21 cellular contexts compared by ENCODE assay signal in the genomic region with DNA sequence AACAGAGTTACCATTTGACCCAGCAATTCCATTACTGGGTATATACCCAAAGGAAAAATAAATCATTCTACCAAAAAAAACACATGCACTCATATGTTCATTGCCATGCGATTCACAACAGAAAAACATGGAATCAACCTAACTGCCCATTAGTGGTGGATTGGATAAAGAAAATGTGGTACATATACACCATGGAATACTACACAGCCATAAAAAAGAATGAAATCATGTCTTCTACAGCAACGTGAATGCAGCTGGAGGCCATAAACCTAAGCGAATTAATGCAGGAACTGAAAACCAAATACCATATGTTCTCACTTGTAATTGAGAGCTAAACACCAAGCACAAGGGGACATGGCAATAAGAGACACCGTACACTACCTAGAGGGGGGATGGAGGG. TPM values are rescaled to one million over a fixed set of nuclear protein-coding genes. Genes with fewer than 3 reads are reported as not detected.
A peak's percentile ranks its signal among the peaks of the same experiment; 100 is the strongest.
DNase-seq lines count a peak whose midpoint lies in the region; ATAC-seq, FAIRE-seq and TF ChIP-seq lines count a peak whose summit lies in the region.
"Had no signal": no experiment of that assay in that cellular context is flagged by ENCODE, and none has a peak within 500 bp of the region (broad histone marks: within the 10 kb centered on the region; RNA-seq: fewer than 3 reads in every experiment).

No MANE protein-coding gene starts in this region.

- POLR2A ChIA-PET in A549 (lab: Yijun Ruan, JAX), result no interaction called here
- POLR2A ChIA-PET in HEK293 (lab: Yijun Ruan, JAX), result interaction anchor here (0.6 kb wide), 1 partner anchor 549 kb away, joined by 3 read pairs; no protein-coding TSS in a partner anchor
- POLR2A ChIA-PET in K562 (lab: Yijun Ruan, JAX), result no interaction called here

- H3K9me3 ChIP-seq in A549 (no peaks in the 10 kb centered on the region), HEK293 (ENCODE audit: control insufficient read depth, insufficient read depth, low read depth, low read length) (no peaks in the 10 kb centered on the region), K562 (replicated peaks; ENCODE audit: control insufficient read depth, insufficient read depth, low read depth, low read length) (no peaks in the 10 kb centered on the region), right lobe of liver (no peaks in the 10 kb centered on the region)
- H3K9me3 ChIP-seq: Caco-2 had no signal

- CTCF ChIA-PET in A549 (lab: Yijun Ruan, JAX) (interaction anchor here (1.3 to 1.8 kb wide), 2 partner anchors 14 to 125 kb away, joined by 3 to 4 read pairs; no protein-coding TSS in a partner anchor), HEK293 (lab: Yijun Ruan, JAX) (no interaction called here), K562 (lab: Yijun Ruan, JAX; ENCODE audit: low intra/inter-chr PET ratio) (no interaction called here)

- TF ChIP-seq POLR2A in A549 (IDR thresholded peaks at IDR 0.05; ENCODE audit: low read length), result no peak
- TF ChIP-seq POLR2A in K562 (conservative IDR thresholded peaks at IDR 0.05), result no peak
- TF ChIP-seq POLR2A in right lobe of liver (IDR thresholded peaks at IDR 0.05), result no peak

- H3K27ac ChIP-seq in A549, result no peak overlapping the region
- H3K27ac ChIP-seq in HEK293 (ENCODE audit: extremely low read depth, low read depth, low read length), result no peak overlapping the region
- no peak overlapping the region for H3K27ac ChIP-seq in K562 (ENCODE audit: extremely low read depth, low read depth, low read length)
- peak overlapping the region in 2 of 3 donors; percentile 55 to 63 for H3K27ac ChIP-seq in right lobe of liver
- H3K27ac ChIP-seq: BLaER1 treated with 17β-estradiol and CSF1 and Interleukin-3, amounts not matched to agents 10 nM and 100 nM; C4-2B had no signal

- no peak overlapping the region for H2AFZ ChIP-seq in K562 (ENCODE audit: low read depth, low read length)

- H4K20me1 ChIP-seq in K562 (replicated peaks; ENCODE audit: control insufficient read depth, insufficient read depth, low read length), result no peaks in the 10 kb centered on the region

- intact Hi-C loops in K562 (cut with micrococcal nuclease), result no loop called here
- intact Hi-C loops in right lobe of liver (cut with DNase I), result no loop called here

- TF ChIP-seq CTCF in A549 (IDR thresholded peaks at IDR 0.05), result no peak
- TF ChIP-seq CTCF in HEK293 (tag by site-specific recombination; IDR thresholded peaks at IDR 0.05), result no peak
- no peak for TF ChIP-seq CTCF in K562 (IDR thresholded peaks at IDR 0.05 in 2 of 3, conservative IDR thresholded peaks at IDR 0.05 in 1 of 3; ENCODE audit: insufficient read depth in 2 of 3, low read depth in 1 of 3, low read length in 3 of 3)
- TF ChIP-seq CTCF in right lobe of liver (IDR thresholded peaks at IDR 0.05), result no peak

- DNase-seq in A549 (ENCODE audit: low read depth in 1 of 2, low spot score in 1 of 2), result no peak
- no peak for DNase-seq in K562 (ENCODE audit: extremely low read depth in 1 of 4, low spot score in 3 of 4)
- no peak for DNase-seq in right lobe of liver
- DNase-seq in frontal cortex (ENCODE audit: low spot score in 2 of 2), result no peak
- DNase-seq in cerebellum (ENCODE audit: low spot score), result no peak
- DNase-seq: 8988T; AML-193; Caco-2; Calu3; CD4-positive, alpha-beta T cell; CD8-positive, alpha-beta T cell; DMS79 treated with DMSO at 0.1 percent for 48 hours; GF-D8 had no signal

- no peak for ATAC-seq in A549
- no peak for ATAC-seq in K562
- ATAC-seq in right lobe of liver, result no peak
- no peak for ATAC-seq in GM21360 (IDR thresholded peaks at IDR 0.05; ENCODE audit: unreplicated experiment)
- ATAC-seq: CD8-positive, alpha-beta T cell had no signal

- no peak overlapping the region for H3K9ac ChIP-seq in K562 (ENCODE audit: insufficient read depth in 1 of 2, low read depth in 2 of 2, low read length in 2 of 2)
- H3K9ac ChIP-seq: BLaER1 treated with 17β-estradiol and CSF1 and Interleukin-3, amounts not matched to agents 10 nM and 100 nM had no signal

- H3K79me2 ChIP-seq in K562 (ENCODE audit: control insufficient read depth, insufficient read depth, low read length), result no peaks in the 10 kb centered on the region

- no peak for FAIRE-seq in A549 (lab: Jason Lieb, UNC)
- FAIRE-seq in K562 (lab: Jason Lieb, UNC), result no peak
- FAIRE-seq in frontal cortex (lab: Jason Lieb, UNC), result no peak
- FAIRE-seq: A204.1, D721Med, G401.6, GM12891 had no signal

- TF ChIP-seq RAD21 in A549 (conservative IDR thresholded peaks at IDR 0.05 in 1 of 2, IDR thresholded peaks at IDR 0.05 in 1 of 2) (no peak), K562 (CRISPR knock-in tag; conservative IDR thresholded peaks at IDR 0.05 in 1 of 2, IDR thresholded peaks at IDR 0.05 in 1 of 2) (no peak)

- H3K36me3 ChIP-seq in HEK293 (ENCODE audit: control insufficient read depth in 2 of 2, insufficient read depth in 1 of 2, low read length in 2 of 2) (no peaks in the 10 kb centered on the region), K562 (ENCODE audit: control insufficient read depth, insufficient read depth, low read length) (no peaks in the 10 kb centered on the region), right lobe of liver (no peaks in the 10 kb centered on the region)

- H3K4me1 ChIP-seq in A549, result peaks cover 21% of the 10 kb centered on the region
- peaks cover 3% of the 10 kb centered on the region; the same call in 1 of the 2 replicates for H3K4me1 ChIP-seq in HEK293 (ENCODE audit: control insufficient read depth, insufficient read depth, low read length)
- H3K4me1 ChIP-seq in K562 (replicated peaks in 1 of 2; ENCODE audit: control insufficient read depth in 2 of 2, insufficient read depth in 2 of 2, low read length in 2 of 2), result no peaks in the 10 kb centered on the region
- H3K4me1 ChIP-seq in right lobe of liver, result peaks cover 0 to 37% (median 8%) of the 10 kb centered on the region in 4 donors
- H3K4me1 ChIP-seq: Caco-2 had no signal

- WGBS in A549 (ENCODE audit: missing lambda C conversion rate), result 66% methylated on average over 4 of the region's 4 CpGs
- 17% methylated on average over 4 of the region's 4 CpGs for WGBS in K562 (ENCODE audit: insufficient coverage, low coverage, missing lambda C conversion rate)
- WGBS in right lobe of liver (ENCODE audit: insufficient coverage, low coverage, low lambda C conversion rate, missing lambda C conversion rate), result 98% methylated on average over 4 of the region's 4 CpGs

- no peak overlapping the region for H3K4me2 ChIP-seq in A549
- H3K4me2 ChIP-seq in K562 (ENCODE audit: insufficient read depth, low read length), result no peak overlapping the region
- H3K4me2 ChIP-seq: BLaER1 treated with 17β-estradiol and CSF1 and Interleukin-3, amounts not matched to agents 10 nM and 100 nM had no signal

- H3K4me3 ChIP-seq in A549 (no peak overlapping the region), HEK293 (ENCODE audit: low read depth, low read length) (no peak overlapping the region), K562 (no peak overlapping the region), right lobe of liver (no peak overlapping the region)
- H3K4me3 ChIP-seq: BLaER1 treated with 17β-estradiol and CSF1 and Interleukin-3, amounts not matched to agents 10 nM and 100 nM had no signal

- no peak for TF ChIP-seq EP300 in A549 (IDR thresholded peaks at IDR 0.05)
- TF ChIP-seq EP300 in K562 (IDR thresholded peaks at IDR 0.05; ENCODE audit: low read length), result no peak

- in situ Hi-C loops in K562 (cut with MboI), result no loop called here

- BruUV-seq in K562 (replicated peaks; lab: Mats Ljungman, UMichigan), result no TSS peak

- no peaks in the 10 kb centered on the region for H3K9me1 ChIP-seq in K562 (ENCODE audit: control insufficient read depth, insufficient read depth, low read length)

- H3K27me3 ChIP-seq in K562 (ENCODE audit: control insufficient read depth in 2 of 2, insufficient read depth in 2 of 2, low read length in 2 of 2) (peaks cover 0 to 4% of the 10 kb centered on the region in 2 experiments; a peak in 1 of 5 replicates), right lobe of liver (no peaks in the 10 kb centered on the region)
- H3K27me3 ChIP-seq: BLaER1 treated with 17β-estradiol and CSF1 and Interleukin-3, amounts not matched to agents 10 nM and 100 nM had no signal

TF ChIP-seq in A549, 52 proteins besides CTCF, POLR2A, EP300 and RAD21 (continues in another document):
- TF ChIP-seq EHF (CRISPR knock-in tag; IDR thresholded peaks at IDR 0.05), result no peak
- peak; percentile 79; the same call in 1 of the 2 replicates for TF ChIP-seq CHD4 (IDR thresholded peaks at IDR 0.05; ENCODE audit: borderline replicate concordance)

TF ChIP-seq in HEK293, 187 proteins besides CTCF, POLR2A, EP300 and RAD21 (continues in another document):
- TF ChIP-seq PRDM1 (tag by site-specific recombination; IDR thresholded peaks at IDR 0.05) (no peak), ZNF202 (tag by site-specific recombination; IDR thresholded peaks at IDR 0.05; ENCODE audit: borderline replicate concordance) (0 out of 2 replicates have a peak, but pooled peaks have one; percentile 8)

TF ChIP-seq in K562, 482 proteins besides CTCF, POLR2A, EP300 and RAD21 (continues in another document):
- TF ChIP-seq JUND (IDR thresholded peaks at IDR 0.05; ENCODE audit: borderline replicate concordance, low read depth, low read length), result no peak
- TF ChIP-seq JUND (tag; IDR thresholded peaks at IDR 0.05; ENCODE audit: borderline replicate concordance, low read depth, low read length), result no peak

RNA-seq across cellular contexts. Expression of gene RALGAPA2, which starts 12.5 kb away (rescaled TPM):
- polyA plus RNA-seq in A549 (2011; rRNA removed), result 4.7 and 7.0 TPM in 2 replicates
- 0.94 and 1.3 TPM in 2 replicates for polyA plus RNA-seq in A549 (2012; cell fraction: cytosol; rRNA removed)
- polyA plus RNA-seq in A549 (2012; cell fraction: nucleus; rRNA removed), result 1.9 and 3.0 TPM in 2 replicates
- 3.2 to 4.0 TPM (median 3.7 TPM) in 3 replicates for polyA plus RNA-seq in A549 (2017; fragmentation: RNase III; extraction: RNeasy Plus Mini Kit Qiagen cat#74134 plus additional on column Dnase treatment)
- 10.0 and 11.4 TPM in 2 replicates for polyA minus RNA-seq in A549 (2011; rRNA and poly(A)+ RNA removed)
- 4.5 and 13.9 TPM in 2 replicates for total RNA-seq in K562 (2011; cell fraction: chromatin; rRNA removed; ENCODE audit: low replicate concordance)
- 3.2 and 3.8 TPM in 2 replicates for total RNA-seq in K562 (2011; cell fraction: nucleolus; rRNA removed)
- total RNA-seq in K562 (2011; cell fraction: nucleoplasm; rRNA removed), result 5.8 and 6.6 TPM in 2 replicates
- 1.2 and 1.6 TPM in 2 replicates for total RNA-seq in K562 (2014; rRNA removed)
- 1.5 and 2.1 TPM in 2 replicates for total RNA-seq in K562 (2014; rRNA removed; fragmentation: Illumina TruSeq; extraction: Trizol)
- total RNA-seq in K562 (2015; rRNA removed; fragmentation: Illumina TruSeq; extraction: Trizol), result 1.4 and 1.6 TPM in 2 replicates
- 2.3 and 2.7 TPM in 2 replicates for total RNA-seq in K562 (2021)
- polyA plus RNA-seq in K562 (2011; rRNA removed), result 1.7 and 2.0 TPM in 2 replicates
- polyA plus RNA-seq in K562 (2011; cell fraction: cytosol; rRNA removed), result 0.75 and 1.5 TPM in 2 replicates
- polyA plus RNA-seq in K562 (2011; cell fraction: nucleus; rRNA removed), result 4.6 and 5.6 TPM in 2 replicates
- polyA plus RNA-seq in K562 (2012), result 1.1 and 2.3 TPM in 2 replicates
- polyA plus RNA-seq in K562 (2014; fragmentation: Illumina TruSeq; extraction: Trizol), result 1.6 and 2.4 TPM in 2 replicates
- under 1 TPM; 0.35 to 0.42 TPM for polyA plus RNA-seq in K562 (2014; fragmentation: Nextera tagmentation; extraction: Ambion mirVana)
- polyA plus RNA-seq in K562 (2014; rRNA removed), result 1.2 TPM in 2 replicates
- polyA minus RNA-seq in K562 (2011; rRNA and poly(A)+ RNA removed), result 4.7 and 6.6 TPM in 2 replicates
- polyA minus RNA-seq in K562 (2011; cell fraction: cytosol; rRNA and poly(A)+ RNA removed), result 1.5 and 3.2 TPM in 2 replicates
- polyA minus RNA-seq in K562 (2011; cell fraction: nucleus; rRNA and poly(A)+ RNA removed), result 7.3 and 16.2 TPM in 2 replicates
- total RNA-seq in right lobe of liver, result 10 to 100 TPM; 38.3 to 76.7 (median 62.7) TPM
- 45.7 TPM for total RNA-seq in frontal cortex
- 50.7 TPM for total RNA-seq in cerebellum

Comparison
In these comparisons a context has a peak if more than half of its experiments do, and no peak if none do; other contexts are left out.
1. H3K27ac ChIP-seq: peak in right lobe of liver (2 of 3); none in A549 (0 of 2), HEK293 (single experiment) and K562 (single experiment).